15 cellular contexts compared by ENCODE assay signal in the genomic region with DNA sequence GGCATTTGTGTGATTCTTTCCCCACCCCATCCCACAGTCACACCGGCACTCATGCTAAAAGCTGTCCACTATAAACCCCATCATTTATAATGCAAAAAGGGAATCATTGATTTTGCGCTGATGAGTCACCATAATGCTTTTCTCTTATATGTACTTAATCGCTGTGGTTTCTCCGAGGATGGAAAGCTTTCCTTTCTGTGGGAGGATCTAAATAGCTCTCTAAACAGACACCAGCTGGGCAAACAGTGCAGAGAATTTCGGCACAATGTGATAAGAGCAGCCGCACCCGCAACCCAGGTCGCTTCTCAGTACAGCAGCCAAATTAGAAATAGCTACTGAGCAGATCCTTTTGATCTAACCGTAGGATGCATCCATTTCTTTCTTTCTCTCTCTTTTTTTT.
A peak's percentile ranks its signal among the peaks of the same experiment; 100 is the strongest.
DNase-seq lines count a peak whose midpoint lies in the region; ATAC-seq, FAIRE-seq and TF ChIP-seq lines count a peak whose summit lies in the region.
"Had no signal": no experiment of that assay in that cellular context is flagged by ENCODE, and none has a peak within 500 bp of the region (broad histone marks: within the 10 kb centered on the region; RNA-seq: fewer than 3 reads in every experiment).

No MANE protein-coding gene starts in this region.

- H3K4me1 ChIP-seq in HepG2 (ENCODE audit: insufficient read depth, low read length) (peaks cover 36% of the 10 kb centered on the region), right lobe of liver (no peaks in the 10 kb centered on the region), body of pancreas (peaks cover 5% of the 10 kb centered on the region)
- H3K4me1 ChIP-seq: lower lobe of right lung had no signal

- no peak overlapping the region for H3K9ac ChIP-seq in HepG2 (ENCODE audit: insufficient read depth, low read depth, low read length)

- no peaks in the 10 kb centered on the region for H3K36me3 ChIP-seq in HepG2 (replicated peaks in 1 of 2; ENCODE audit: control insufficient read depth in 1 of 2, insufficient read depth in 2 of 2, low read length in 2 of 2)
- H3K36me3 ChIP-seq in right lobe of liver = no peaks in the 10 kb centered on the region
- H3K36me3 ChIP-seq in body of pancreas (replicated peaks in 1 of 2; ENCODE audit: insufficient read depth in 1 of 2, low read depth in 2 of 2) = no peaks in the 10 kb centered on the region
- H3K36me3 ChIP-seq: lower lobe of right lung had no signal

- BruUV-seq in HepG2 (replicated peaks; lab: Mats Ljungman, UMichigan) = no TSS peak

- no peak overlapping the region for H3K27ac Mint-ChIP-seq in chondrocyte (ENCODE audit: unreplicated experiment)
- H3K27ac Mint-ChIP-seq: activated CD4-positive, alpha-beta T cell treated with anti-CD3 and anti-CD28 coated beads, Interleukin-2, amount 10 ng/mL, durations not matched to agents 7 days and 5 days; activated T-cell treated with anti-CD3 and anti-CD28 coated beads, Interleukin-2, amount 50 U/mL, for 72 hours had no signal

- ATAC-seq in HepG2 = peak; percentile 62
- no peak for ATAC-seq in right lobe of liver
- peak; percentile 65 for ATAC-seq in body of pancreas
- no peak for ATAC-seq in HG02870 (IDR thresholded peaks at IDR 0.05; ENCODE audit: unreplicated experiment)
- ATAC-seq: activated T-cell treated with anti-CD3 and anti-CD28 coated beads, Interleukin-2, amount 50 U/mL, for 72 hours; lower lobe of right lung had no signal

- no peak overlapping the region for H3K4me3 Mint-ChIP-seq in chondrocyte (ENCODE audit: unreplicated experiment)
- H3K4me3 Mint-ChIP-seq: activated CD4-positive, alpha-beta T cell treated with anti-CD3 and anti-CD28 coated beads, Interleukin-2, amount 10 ng/mL, durations not matched to agents 7 days and 5 days; activated T-cell treated with anti-CD3 and anti-CD28 coated beads, Interleukin-2, amount 50 U/mL, for 72 hours had no signal

- WGBS in HepG2 (ENCODE audit: low lambda C conversion rate) = 47% methylated on average over 9 of the region's 9 CpGs
- 35% methylated on average over 7 of the region's 9 CpGs for WGBS in right lobe of liver (ENCODE audit: insufficient coverage, low coverage, low lambda C conversion rate, missing lambda C conversion rate)
- WGBS in body of pancreas, 2 donors = 15 to 24% methylated on average over 9 of the region's 9 CpGs

- TF ChIP-seq POLR2A in HepG2 (IDR thresholded peaks at IDR 0.05; ENCODE audit: insufficient read depth in 1 of 2, low read depth in 2 of 2, low read length in 2 of 2) (no peak), right lobe of liver (IDR thresholded peaks at IDR 0.05) (no peak), body of pancreas (IDR thresholded peaks at IDR 0.05) (no peak)

- no peaks in the 10 kb centered on the region for H3K4me1 Mint-ChIP-seq in chondrocyte (ENCODE audit: low read depth)
- H3K4me1 Mint-ChIP-seq: activated CD4-positive, alpha-beta T cell treated with anti-CD3 and anti-CD28 coated beads, Interleukin-2, amount 10 ng/mL, durations not matched to agents 7 days and 5 days had no signal

- H3K4me2 ChIP-seq in HepG2 (ENCODE audit: low read depth, low read length) = no peak overlapping the region

- CTCF ChIA-PET in HepG2 (lab: Yijun Ruan, JAX; ENCODE audit: low intra/inter-chr PET ratio, low total read pairs) = no interaction called here

- TF ChIP-seq CTCF in HepG2 (CRISPR knock-in tag; IDR thresholded peaks at IDR 0.05) (no peak), right lobe of liver (IDR thresholded peaks at IDR 0.05) (no peak), body of pancreas (IDR thresholded peaks at IDR 0.05) (no peak), chondrocyte (IDR thresholded peaks at IDR 0.05) (no peak)

- POLR2A ChIA-PET in HepG2 (lab: Yijun Ruan, JAX) = interaction anchor here (0.6 to 1.0 kb wide), 2 partner anchors 21 to 1448 kb away, joined by 4 to 5 read pairs; no protein-coding TSS in a partner anchor

- in situ Hi-C loops in HepG2 (cut with HindIII; ENCODE audit: extremely low pct_ligation_motif_present, low pct_unique_long_range_greater_than_20kb) = no loop called here

- H3K27me3 ChIP-seq in HepG2 (ENCODE audit: control insufficient read depth in 1 of 2, insufficient read depth in 2 of 2, low read length in 2 of 2) = peaks cover 0 to 1% of the 10 kb centered on the region in 2 experiments; a peak in 1 of 5 replicates
- H3K27me3 ChIP-seq in right lobe of liver = no peaks in the 10 kb centered on the region
- no peaks in the 10 kb centered on the region for H3K27me3 ChIP-seq in body of pancreas

- peaks cover 2% of the 10 kb centered on the region for H3K36me3 Mint-ChIP-seq in chondrocyte (ENCODE audit: low read depth)

- no peaks in the 10 kb centered on the region for H3K79me2 ChIP-seq in HepG2 (ENCODE audit: insufficient read depth, low read length)

- H3K9me3 ChIP-seq in HepG2 (ENCODE audit: low read length) (no peaks in the 10 kb centered on the region), right lobe of liver (no peaks in the 10 kb centered on the region), body of pancreas (no peaks in the 10 kb centered on the region)

- no peak overlapping the region for H3K4me3 ChIP-seq in HepG2 (replicated peaks in 1 of 3; ENCODE audit: insufficient read depth in 1 of 3, low read depth in 2 of 3, low read length in 3 of 3)
- H3K4me3 ChIP-seq in right lobe of liver = no peak overlapping the region
- H3K4me3 ChIP-seq in body of pancreas = no peak overlapping the region
- H3K4me3 ChIP-seq: lower lobe of right lung had no signal

- no peak overlapping the region for H3K27ac ChIP-seq in HepG2 (ENCODE audit: extremely low read length, insufficient read depth, low read length)
- no peak overlapping the region for H3K27ac ChIP-seq in right lobe of liver
- H3K27ac ChIP-seq in body of pancreas = no peak overlapping the region
- H3K27ac ChIP-seq: lower lobe of right lung had no signal

- intact Hi-C loops in HepG2 (cut with micrococcal nuclease; ENCODE audit: unreplicated experiment) (no loop called here), right lobe of liver (cut with DNase I) (no loop called here), body of pancreas (cut with DNase I) (no loop called here), cardiac septum (cut with DNase I) (no loop called here)

- TF ChIP-seq EP300 in HepG2 (IDR thresholded peaks at IDR 0.05; ENCODE audit: low read depth in 2 of 2, low read length in 2 of 2) (peak in 1 of 2 experiments; percentile 42; a peak in 1 of 4 replicates), HepG2 (CRISPR knock-in tag; IDR thresholded peaks at IDR 0.05; ENCODE audit: borderline replicate concordance) (no peak)

- no peak overlapping the region for H2AFZ ChIP-seq in HepG2 (ENCODE audit: low read length)

- TF ChIP-seq RAD21 in HepG2 (CRISPR knock-in tag; IDR thresholded peaks at IDR 0.05) = no peak

- FAIRE-seq in HepG2 (lab: Jason Lieb, UNC) = no peak

- DNase-seq in HepG2 (ENCODE audit: low spot score) (peak; percentile 75), right lobe of liver (no peak), NCI-H226 (peak; percentile 54), body of pancreas (peak in 3 of 4 donors; percentile 26 to 70 (median 48)), DMS114 treated with DMSO at 0.1 percent for 48 hours (lab: John Stamatoyannopoulos, UW; ENCODE audit: unreplicated experiment) (no peak), cardiac septum (ENCODE audit: low spot score) (no peak), chondrocyte (ENCODE audit: low spot score) (no peak)
- DNase-seq: activated CD4-positive, alpha-beta T cell treated with anti-CD3 and anti-CD28 coated beads, Interleukin-2, amount 10 ng/mL, durations not matched to agents 7 days and 5 days; activated T-cell treated with anti-CD3 and anti-CD28 coated beads, Interleukin-2, amount 50 U/mL, for 72 hours; aorta; hippocampal formation; Karpas-422; lower lobe of right lung; occipital lobe had no signal

- H4K20me1 ChIP-seq in HepG2 (ENCODE audit: insufficient read depth, low read length) = no peaks in the 10 kb centered on the region

- H3K9me3 Mint-ChIP-seq in chondrocyte (ENCODE audit: low read depth) = peaks cover 6% of the 10 kb centered on the region

- peaks cover 14% of the 10 kb centered on the region for H3K27me3 Mint-ChIP-seq in chondrocyte (ENCODE audit: low read depth)

TF ChIP-seq in HepG2, 621 proteins besides CTCF, POLR2A, EP300 and RAD21 (continues in another document):
- TF ChIP-seq FOSL2 (CRISPR knock-in tag; IDR thresholded peaks at IDR 0.05) = peak; percentile 35
- TF ChIP-seq, protein P1, sequence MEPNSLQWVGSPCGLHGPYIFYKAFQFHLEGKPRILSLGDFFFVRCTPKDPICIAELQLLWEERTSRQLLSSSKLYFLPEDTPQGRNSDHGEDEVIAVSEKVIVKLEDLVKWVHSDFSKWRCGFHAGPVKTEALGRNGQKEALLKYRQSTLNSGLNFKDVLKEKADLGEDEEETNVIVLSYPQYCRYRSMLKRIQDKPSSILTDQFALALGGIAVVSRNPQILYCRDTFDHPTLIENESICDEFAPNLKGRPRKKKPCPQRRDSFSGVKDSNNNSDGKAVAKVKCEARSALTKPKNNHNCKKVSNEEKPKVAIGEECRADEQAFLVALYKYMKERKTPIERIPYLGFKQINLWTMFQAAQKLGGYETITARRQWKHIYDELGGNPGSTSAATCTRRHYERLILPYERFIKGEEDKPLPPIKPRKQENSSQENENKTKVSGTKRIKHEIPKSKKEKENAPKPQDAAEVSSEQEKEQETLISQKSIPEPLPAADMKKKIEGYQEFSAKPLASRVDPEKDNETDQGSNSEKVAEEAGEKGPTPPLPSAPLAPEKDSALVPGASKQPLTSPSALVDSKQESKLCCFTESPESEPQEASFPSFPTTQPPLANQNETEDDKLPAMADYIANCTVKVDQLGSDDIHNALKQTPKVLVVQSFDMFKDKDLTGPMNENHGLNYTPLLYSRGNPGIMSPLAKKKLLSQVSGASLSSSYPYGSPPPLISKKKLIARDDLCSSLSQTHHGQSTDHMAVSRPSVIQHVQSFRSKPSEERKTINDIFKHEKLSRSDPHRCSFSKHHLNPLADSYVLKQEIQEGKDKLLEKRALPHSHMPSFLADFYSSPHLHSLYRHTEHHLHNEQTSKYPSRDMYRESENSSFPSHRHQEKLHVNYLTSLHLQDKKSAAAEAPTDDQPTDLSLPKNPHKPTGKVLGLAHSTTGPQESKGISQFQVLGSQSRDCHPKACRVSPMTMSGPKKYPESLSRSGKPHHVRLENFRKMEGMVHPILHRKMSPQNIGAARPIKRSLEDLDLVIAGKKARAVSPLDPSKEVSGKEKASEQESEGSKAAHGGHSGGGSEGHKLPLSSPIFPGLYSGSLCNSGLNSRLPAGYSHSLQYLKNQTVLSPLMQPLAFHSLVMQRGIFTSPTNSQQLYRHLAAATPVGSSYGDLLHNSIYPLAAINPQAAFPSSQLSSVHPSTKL (CRISPR knock-in tag; IDR thresholded peaks at IDR 0.05) = peak; percentile 39; the same call in 1 of the 2 replicates
- 0 out of 2 replicates have a peak, but pooled peaks have one; percentile 46 for TF ChIP-seq ZNF841 (CRISPR knock-in tag; IDR thresholded peaks at IDR 0.05; ENCODE audit: borderline replicate concordance)

Comparison
In these comparisons a context has a peak if more than half of its experiments do, and no peak if none do; other contexts are left out.
1. ATAC-seq: peak in HepG2 (single experiment) and body of pancreas (single experiment); none in right lobe of liver (0 of 4) and HG02870 (single experiment).
2. DNase-seq: peak in HepG2 (single experiment), NCI-H226 (single experiment) and body of pancreas (3 of 4); none in right lobe of liver (0 of 3), DMS114 treated with DMSO at 0.1 percent for 48 hours (single experiment), cardiac septum (single experiment) and chondrocyte (single experiment).